Comparison of ENCODE assay signal across 9 cellular contexts in genomic region chrX:2710496-2710895, GRCh38. TPM values are rescaled to one million over a fixed set of nuclear protein-coding genes. Genes with fewer than 3 reads are reported as not detected.
DNase-seq lines count a peak whose midpoint lies in the region; ATAC-seq, FAIRE-seq and TF ChIP-seq lines count a peak whose summit lies in the region.
"Had no signal": no experiment of that assay in that cellular context is flagged by ENCODE, and none has a peak within 500 bp of the region (broad histone marks: within the 10 kb centered on the region; RNA-seq: fewer than 3 reads in every experiment).

No MANE protein-coding gene starts in this region.

- TF ChIP-seq POLR2A in esophagus muscularis mucosa (IDR thresholded peaks at IDR 0.05; ENCODE audit: low read depth) = no peak
- TF ChIP-seq POLR2A in GM12892 (IDR thresholded peaks at IDR 0.05; ENCODE audit: low read depth, low read length) = no peak

- H3K4me1 ChIP-seq in ES-I3 (ENCODE audit: insufficient read depth, low read length) = peaks cover 37% of the 10 kb centered on the region
- peaks cover 51 to 67% (median 64%) of the 10 kb centered on the region in 4 donors for H3K4me1 ChIP-seq in esophagus muscularis mucosa
- H3K4me1 ChIP-seq in skeletal muscle satellite cell (ENCODE audit: control insufficient read depth, insufficient read depth, low read length) = peaks cover 41% of the 10 kb centered on the region

- TF ChIP-seq CTCF in esophagus muscularis mucosa (IDR thresholded peaks at IDR 0.05) = no peak
- no peak for TF ChIP-seq CTCF in GM13976 (IDR thresholded peaks at IDR 0.05; ENCODE audit: borderline replicate concordance, control extremely low read depth, extremely low read depth, insufficient read depth, missing control alignments)

- H3K27ac Mint-ChIP-seq in T-helper 17 cell = peak overlapping the region; percentile 93

- H3K27me3 ChIP-seq in esophagus muscularis mucosa (no peaks in the 10 kb centered on the region), skeletal muscle satellite cell (ENCODE audit: control insufficient read depth, insufficient read depth, low read length) (no peaks in the 10 kb centered on the region)

- peak overlapping the region in 2 of 4 donors; percentile 12 to 39 for H3K4me3 ChIP-seq in esophagus muscularis mucosa
- H3K4me3 ChIP-seq in skeletal muscle satellite cell (ENCODE audit: low read length) = peak overlapping the region; percentile 38

- TF ChIP-seq EP300 in esophagus muscularis mucosa (IDR thresholded peaks at IDR 0.05) = no peak

- in situ Hi-C loops in GM13976 (cut with MboI; ENCODE audit: low sequenced_read_pairs, unreplicated experiment) = no loop called here

- H3K36me3 ChIP-seq in ES-I3 (ENCODE audit: insufficient read depth, low read length) = peaks cover 7% of the 10 kb centered on the region; the same call in 1 of the 2 replicates
- peaks cover 0 to 39% (median 20%) of the 10 kb centered on the region in 4 donors for H3K36me3 ChIP-seq in esophagus muscularis mucosa
- H3K36me3 ChIP-seq in skeletal muscle satellite cell (ENCODE audit: insufficient read depth, low read length) = peaks cover 24% of the 10 kb centered on the region

- H3K9ac ChIP-seq in ES-I3 (ENCODE audit: low read depth, low read length) (peak overlapping the region; percentile 39), skeletal muscle satellite cell (ENCODE audit: low read depth, low read length) (peak overlapping the region; percentile 63)

- no peaks in the 10 kb centered on the region for H3K9me3 ChIP-seq in ES-I3 (ENCODE audit: control insufficient read depth, insufficient read depth, low read length)
- no peaks in the 10 kb centered on the region for H3K9me3 ChIP-seq in T-helper 17 cell (ENCODE audit: control insufficient read depth, low read length, poor library complexity, severe bottlenecking)
- H3K9me3 ChIP-seq in esophagus muscularis mucosa = no peaks in the 10 kb centered on the region
- no peaks in the 10 kb centered on the region for H3K9me3 ChIP-seq in skeletal muscle satellite cell (replicated peaks; ENCODE audit: low read length)

- no peaks in the 10 kb centered on the region for H3K36me3 Mint-ChIP-seq in T-helper 17 cell (ENCODE audit: low read depth)

- 24% methylated on average over 5 of the region's 5 CpGs for WGBS in esophagus muscularis mucosa

- no peaks in the 10 kb centered on the region for H3K27me3 Mint-ChIP-seq in T-helper 17 cell

- ATAC-seq in T-helper 17 cell (peak; percentile 44), GM18907 (IDR thresholded peaks at IDR 0.05; ENCODE audit: unreplicated experiment) (no peak)

- intact Hi-C loops in esophagus muscularis mucosa (cut with DNase I) = no loop called here

- DNase-seq in T-helper 17 cell = no peak
- no peak for DNase-seq in esophagus muscularis mucosa (ENCODE audit: extremely low spot score)
- no peak for DNase-seq in GM13976 (ENCODE audit: low spot score)
- DNase-seq in GM12892 (ENCODE audit: insufficient read length) = no peak
- DNase-seq in DMS53 (lab: John Stamatoyannopoulos, UW) = no peak
- DNase-seq: NCI-H2081 treated with DMSO at 0.1 percent for 48 hours had no signal

- H3K4me2 ChIP-seq in skeletal muscle satellite cell (ENCODE audit: low read length) = peak overlapping the region; percentile 84

- peak overlapping the region; percentile 91 for H3K4me3 Mint-ChIP-seq in T-helper 17 cell

- no peak for FAIRE-seq in GM12892 (lab: Jason Lieb, UNC)

- peak overlapping the region; percentile 58 to 81 (median 64) for H3K27ac ChIP-seq in esophagus muscularis mucosa (replicated peaks in 1 of 4)

- H3K4me1 Mint-ChIP-seq in T-helper 17 cell = peaks cover 58% of the 10 kb centered on the region

RNA-seq across cellular contexts. Expression of gene CD99, which starts 19.4 kb away (rescaled TPM):
- 100 to 1,000 TPM; 227 to 275 TPM for total RNA-seq in T-helper 17 cell
- total RNA-seq in esophagus muscularis mucosa = 100 to 1,000 TPM; 311 to 469 (median 376) TPM
- 189 and 310 TPM in 2 replicates for total RNA-seq in skeletal muscle satellite cell (2012; rRNA removed)
- polyA plus RNA-seq in GM12892 (2012; ENCODE audit: missing spikeins) = 113 TPM

RNA-seq across cellular contexts. Expression of gene XG, which starts 41.3 kb away (rescaled TPM):
- under 1 TPM in 1 of 2 donors, not detected in 1; 0.34 TPM for total RNA-seq in T-helper 17 cell
- total RNA-seq in esophagus muscularis mucosa = under 1 TPM in 3 of 4 donors, not detected in 1; 0.39 to 0.83 (median 0.40) TPM
- 9.4 and 11.2 TPM in 2 replicates for total RNA-seq in skeletal muscle satellite cell (2012; rRNA removed)
- not detected for polyA plus RNA-seq in GM12892 (2012; ENCODE audit: missing spikeins)
